ENCODE assay signal across 17 cellular contexts in genomic region chr22:17064498-17065100, GRCh38. TPM values are rescaled to one million over a fixed set of nuclear protein-coding genes. Genes with fewer than 3 reads are reported as not detected.
DNase-seq lines count a peak whose midpoint lies in the region; ATAC-seq and TF ChIP-seq lines count a peak whose summit lies in the region.
"Had no signal": no experiment of that assay in that cellular context is flagged by ENCODE, and none has a peak within 500 bp of the region (broad histone marks: within the 10 kb centered on the region; RNA-seq: fewer than 3 reads in every experiment).

No MANE protein-coding gene starts in this region.

- POLR2A ChIA-PET in activated CD4-positive, alpha-beta T cell treated with anti-CD3 and anti-CD28 coated beads for 36 hours (lab: Charles Lee): no interaction called here

- TF ChIP-seq POLR2A in prostate gland (IDR thresholded peaks at IDR 0.05): no peak

- no peak overlapping the region for H3K4me3 Mint-ChIP-seq in T-helper 17 cell
- H3K4me3 Mint-ChIP-seq in activated CD4-positive, alpha-beta T cell treated with anti-CD3 and anti-CD28 coated beads for 36 hours: no peak overlapping the region
- H3K4me3 Mint-ChIP-seq: CD4-positive, alpha-beta T cell had no signal

- no peak overlapping the region for H3K4me3 ChIP-seq in BLaER1 treated with 17β-estradiol and CSF1 and Interleukin-3, amounts not matched to agents 10 nM and 100 nM
- H3K4me3 ChIP-seq in left ventricle myocardium inferior (no peak overlapping the region), prostate gland (no peak overlapping the region)
- H3K4me3 ChIP-seq: SK-N-MC had no signal

- intact Hi-C loops in left ventricle myocardium inferior (cut with micrococcal nuclease) (no loop called here), prostate gland (cut with DNase I) (no loop called here)
- intact Hi-C loops in activated CD4-positive, alpha-beta T cell treated with anti-CD3 and anti-CD28 coated beads for 36 hours (cut with DNase I, micrococcal nuclease): no loop called here

- H3K27me3 ChIP-seq in BLaER1 treated with 17β-estradiol and CSF1 and Interleukin-3, amounts not matched to agents 10 nM and 100 nM: no peaks in the 10 kb centered on the region
- peaks cover 9% of the 10 kb centered on the region for H3K27me3 ChIP-seq in left ventricle myocardium inferior (ENCODE audit: low read depth)
- no peaks in the 10 kb centered on the region for H3K27me3 ChIP-seq in prostate gland (replicated peaks; ENCODE audit: insufficient read depth)

- no peak for DNase-seq in T-helper 17 cell
- no peak for DNase-seq in left ventricle myocardium inferior
- DNase-seq in prostate gland (ENCODE audit: low spot score): no peak
- no peak for DNase-seq in NCI-H146 treated with DMSO at 0.1 percent for 48 hours (lab: John Stamatoyannopoulos, UW; ENCODE audit: unreplicated experiment)
- no peak for DNase-seq in activated CD4-positive, alpha-beta T cell treated with anti-CD3 and anti-CD28 coated beads for 36 hours
- DNase-seq in activated CD4-positive, CD25-positive, alpha-beta regulatory T cell treated with anti-CD3 and anti-CD28 coated beads, Interleukin-2, amount 50 U/mL, for 72 hours: no peak
- DNase-seq: ACHN; CD4-positive, alpha-beta T cell; DMS53; NCI-H1417 treated with DMSO at 0.1 percent for 48 hours; NCI-H2029; NCI-H524 had no signal

- no peak overlapping the region for H3K9ac ChIP-seq in BLaER1 treated with 17β-estradiol and CSF1 and Interleukin-3, amounts not matched to agents 10 nM and 100 nM

- no peaks in the 10 kb centered on the region for H3K36me3 ChIP-seq in BLaER1 treated with 17β-estradiol and CSF1 and Interleukin-3, amounts not matched to agents 10 nM and 100 nM
- H3K36me3 ChIP-seq in left ventricle myocardium inferior (no peaks in the 10 kb centered on the region), prostate gland (no peaks in the 10 kb centered on the region)

- no peak for TF ChIP-seq CTCF in left ventricle myocardium inferior (IDR thresholded peaks at IDR 0.05; ENCODE audit: borderline replicate concordance)
- no peak for TF ChIP-seq CTCF in prostate gland (IDR thresholded peaks at IDR 0.05)

- H3K4me1 ChIP-seq in BLaER1 treated with 17β-estradiol and CSF1 and Interleukin-3, amounts not matched to agents 10 nM and 100 nM: peaks cover 0 to 49% (median 25%) of the 10 kb centered on the region in 10 experiments; a peak in 16 of 20 replicates
- H3K4me1 ChIP-seq in left ventricle myocardium inferior (peaks cover 23% of the 10 kb centered on the region), prostate gland (replicated peaks) (peaks cover 8% of the 10 kb centered on the region)

- 78% methylated on average over 7 of the region's 7 CpGs for WGBS in prostate gland

- no peaks in the 10 kb centered on the region for H3K9me3 ChIP-seq in BLaER1 treated with 17β-estradiol and CSF1 and Interleukin-3, amounts not matched to agents 10 nM and 100 nM (replicated peaks in 1 of 11)
- H3K9me3 ChIP-seq in T-helper 17 cell (ENCODE audit: control insufficient read depth, low read length, poor library complexity, severe bottlenecking) (no peaks in the 10 kb centered on the region), left ventricle myocardium inferior (replicated peaks) (no peaks in the 10 kb centered on the region), prostate gland (no peaks in the 10 kb centered on the region)

- CTCF ChIA-PET in activated CD4-positive, alpha-beta T cell treated with anti-CD3 and anti-CD28 coated beads for 36 hours (lab: Charles Lee): interaction anchor here (1.0 kb wide), 1 partner anchor 141 kb away, joined by 3 read pairs; no protein-coding TSS in a partner anchor

- peak overlapping the region; percentile 39 for H3K27ac Mint-ChIP-seq in T-helper 17 cell
- no peak overlapping the region for H3K27ac Mint-ChIP-seq in activated CD4-positive, alpha-beta T cell treated with anti-CD3 and anti-CD28 coated beads for 36 hours
- H3K27ac Mint-ChIP-seq: CD4-positive, alpha-beta T cell had no signal

- no peaks in the 10 kb centered on the region for H3K9me3 Mint-ChIP-seq in activated CD4-positive, alpha-beta T cell treated with anti-CD3 and anti-CD28 coated beads for 36 hours (ENCODE audit: low read depth)
- H3K9me3 Mint-ChIP-seq: CD4-positive, alpha-beta T cell had no signal

- ATAC-seq in T-helper 17 cell (no peak), HG02981 (IDR thresholded peaks at IDR 0.05; ENCODE audit: unreplicated experiment) (no peak)
- ATAC-seq in activated CD4-positive, alpha-beta T cell treated with anti-CD3 and anti-CD28 coated beads for 36 hours: no peak
- ATAC-seq: Panc1 had no signal

- H3K27ac ChIP-seq in BLaER1 treated with 17β-estradiol and CSF1 and Interleukin-3, amounts not matched to agents 10 nM and 100 nM: peak overlapping the region in 1 of 11 experiments; percentile 50; a peak in 2 of 22 replicates
- H3K27ac ChIP-seq in left ventricle myocardium inferior (replicated peaks) (peak overlapping the region; percentile 61), prostate gland (peak overlapping the region; percentile 71 to 87)
- H3K27ac ChIP-seq: SK-N-MC had no signal

- H4K20me1 ChIP-seq in BLaER1 treated with 17β-estradiol and CSF1 and Interleukin-3, amounts not matched to agents 10 nM and 100 nM: no peaks in the 10 kb centered on the region

- H3K27me3 Mint-ChIP-seq in T-helper 17 cell: peaks cover 31% of the 10 kb centered on the region
- H3K27me3 Mint-ChIP-seq in activated CD4-positive, alpha-beta T cell treated with anti-CD3 and anti-CD28 coated beads for 36 hours: no peaks in the 10 kb centered on the region
- H3K27me3 Mint-ChIP-seq: CD4-positive, alpha-beta T cell had no signal

- no peaks in the 10 kb centered on the region for H3K4me1 Mint-ChIP-seq in T-helper 17 cell
- H3K4me1 Mint-ChIP-seq in activated CD4-positive, alpha-beta T cell treated with anti-CD3 and anti-CD28 coated beads for 36 hours: peaks cover 8% of the 10 kb centered on the region

- peaks cover 3% of the 10 kb centered on the region for H3K36me3 Mint-ChIP-seq in T-helper 17 cell (ENCODE audit: low read depth)
- no peaks in the 10 kb centered on the region for H3K36me3 Mint-ChIP-seq in activated CD4-positive, alpha-beta T cell treated with anti-CD3 and anti-CD28 coated beads for 36 hours (ENCODE audit: low read depth)

- peak overlapping the region in 6 of 11 experiments; percentile 26 to 62 (median 52); a peak in 7 of 22 replicates for H3K4me2 ChIP-seq in BLaER1 treated with 17β-estradiol and CSF1 and Interleukin-3, amounts not matched to agents 10 nM and 100 nM

RNA-seq across cellular contexts. Expression of gene IL17RA, which starts 20.2 kb away (rescaled TPM):
- total RNA-seq in T-helper 17 cell (10 to 100 TPM; 26.2 to 31.0 TPM), left ventricle myocardium inferior (7.6 TPM), prostate gland (10 to 100 TPM; 16.1 to 17.4 TPM)
- 10 to 100 TPM; 13.1 to 13.3 TPM for total RNA-seq in activated CD4-positive, alpha-beta T cell treated with anti-CD3 and anti-CD28 coated beads for 36 hours

RNA-seq across cellular contexts. Expression of gene TMEM121B, which starts 56.6 kb away (rescaled TPM):
- total RNA-seq in T-helper 17 cell (under 1 TPM in 1 of 2 donors, not detected in 1; 0.20 TPM), left ventricle myocardium inferior (1.5 TPM), prostate gland (10 to 100 TPM in 1 of 2 donors, 1 to 10 TPM in 1; 7.6 to 15.5 TPM)
- under 1 TPM; 0.14 to 0.19 TPM for total RNA-seq in activated CD4-positive, alpha-beta T cell treated with anti-CD3 and anti-CD28 coated beads for 36 hours

RNA-seq across cellular contexts. Expression of gene GAB4, which starts 56.6 kb away (rescaled TPM):
- total RNA-seq in T-helper 17 cell (not detected), left ventricle myocardium inferior (not detected), prostate gland (1 to 10 TPM in 1 of 2 donors, not detected in 1; 3.4 TPM)
- total RNA-seq in activated CD4-positive, alpha-beta T cell treated with anti-CD3 and anti-CD28 coated beads for 36 hours: not detected
- total RNA-seq: CD4-positive, alpha-beta T cell; LHCN-M2 had no signal
